Comparison of ENCODE assay signal across 9 cellular contexts in genomic region chr4:20249333-20249732, GRCh38. TPM values are rescaled to one million over a fixed set of nuclear protein-coding genes. Genes with fewer than 3 reads are reported as not detected.
DNase-seq lines count a peak whose midpoint lies in the region; ATAC-seq and TF ChIP-seq lines count a peak whose summit lies in the region.
"Had no signal": no experiment of that assay in that cellular context is flagged by ENCODE, and none has a peak within 500 bp of the region (broad histone marks: within the 10 kb centered on the region; RNA-seq: fewer than 3 reads in every experiment).

No MANE protein-coding gene starts in this region.

- TF ChIP-seq CTCF in cardiac muscle cell (IDR thresholded peaks at IDR 0.05; ENCODE audit: low read depth, low read length) = peak; percentile 64
- peak in 5 of 12 donors; percentile 30 to 56 (median 48) for TF ChIP-seq CTCF in heart left ventricle (IDR thresholded peaks at IDR 0.05)
- peak; percentile 35 for TF ChIP-seq CTCF in upper lobe of right lung (IDR thresholded peaks at IDR 0.05)

- H3K4me1 ChIP-seq in cardiac muscle cell (ENCODE audit: low read depth) (peaks cover 31% of the 10 kb centered on the region), heart left ventricle (peaks cover 0 to 34% (median 10%) of the 10 kb centered on the region in 12 donors), upper lobe of right lung (no peaks in the 10 kb centered on the region)

- H3K27ac ChIP-seq in cardiac muscle cell (no peak overlapping the region), heart left ventricle (no peak overlapping the region), upper lobe of right lung (no peak overlapping the region)

- H3K9me3 ChIP-seq in cardiac muscle cell (ENCODE audit: low read depth) = no peaks in the 10 kb centered on the region
- H3K9me3 ChIP-seq in heart left ventricle = no peaks in the 10 kb centered on the region
- no peaks in the 10 kb centered on the region for H3K9me3 ChIP-seq in upper lobe of right lung

- 14 to 20% (median 20%) methylated on average over 2 of the region's 2 CpGs for WGBS in heart left ventricle, 4 donors

- TF ChIP-seq POLR2A in heart left ventricle (IDR thresholded peaks at IDR 0.05) = no peak

- ATAC-seq in heart left ventricle (no peak), upper lobe of right lung (no peak), HG03571 (IDR thresholded peaks at IDR 0.05; ENCODE audit: unreplicated experiment) (no peak)

- DNase-seq in cardiac muscle cell (ENCODE audit: low read depth in 1 of 2, low spot score in 1 of 2) (peak; percentile 62 to 76), heart left ventricle (no peak), SK-N-DZ (ENCODE audit: low spot score) (peak; percentile 52), glomerular visceral epithelial cell (ENCODE audit: extremely low spot score) (peak; percentile 21), upper lobe of right lung (no peak), RPMI8226 (no peak), cerebellar nuclear complex (lab: John Stamatoyannopoulos, UW) (no peak)
- DNase-seq: NCI-H774 had no signal

- H3K4me3 ChIP-seq in cardiac muscle cell (no peak overlapping the region), heart left ventricle (peak overlapping the region in 1 of 12 donors; percentile 16), upper lobe of right lung (no peak overlapping the region)

- intact Hi-C loops in heart left ventricle (cut with DNase I) (loop anchor here in 9 of 10 donors (2.0 to 10.0 kb wide), 7 partner anchors 945 to 1565 kb away; no protein-coding TSS in a partner anchor), upper lobe of right lung (cut with DNase I) (no loop called here)

- no peaks in the 10 kb centered on the region for H3K36me3 ChIP-seq in cardiac muscle cell
- no peaks in the 10 kb centered on the region for H3K36me3 ChIP-seq in heart left ventricle
- H3K36me3 ChIP-seq in upper lobe of right lung = no peaks in the 10 kb centered on the region

- no peaks in the 10 kb centered on the region for H3K27me3 ChIP-seq in cardiac muscle cell
- H3K27me3 ChIP-seq in heart left ventricle = peaks cover 6 to 30% (median 17%) of the 10 kb centered on the region in 9 donors
- peaks cover 19% of the 10 kb centered on the region for H3K27me3 ChIP-seq in upper lobe of right lung

RNA-seq across cellular contexts. Expression of gene SLIT2, which starts 2.4 kb away (rescaled TPM):
- 48.9 and 59.8 TPM in 2 replicates for total RNA-seq in cardiac muscle cell
- 49.9 and 62.5 TPM in 2 replicates for polyA plus RNA-seq in cardiac muscle cell
- total RNA-seq in heart left ventricle = 10 to 100 TPM in 2 of 9 donors, 1 to 10 TPM in 7; 2.8 to 19.4 (median 4.5) TPM
- polyA plus RNA-seq in heart left ventricle = 1 to 10 TPM in 1 of 2 donors, under 1 TPM in 1; 0.99 to 1.2 TPM
- polyA plus RNA-seq in SK-N-DZ (2014; cell fraction: cytosol; rRNA removed) = 10.2 and 10.8 TPM in 2 replicates
- polyA plus RNA-seq in SK-N-DZ (2014; cell fraction: nucleus; rRNA removed) = 9.5 and 10.2 TPM in 2 replicates
- total RNA-seq in upper lobe of right lung = 181 TPM

Comparison
In these comparisons a context has a peak if more than half of its experiments do, and no peak if none do; other contexts are left out.
1. DNase-seq: peak in cardiac muscle cell (2 of 2), SK-N-DZ (single experiment) and glomerular visceral epithelial cell (single experiment); none in heart left ventricle (0 of 5), upper lobe of right lung (single experiment), RPMI8226 (single experiment) and cerebellar nuclear complex (0 of 2).